Comparison of ENCODE assay signal across 8 cellular contexts in genomic region chr16:28291651-28292626, GRCh38. TPM values are rescaled to one million over a fixed set of nuclear protein-coding genes. Genes with fewer than 3 reads are reported as not detected.
DNase-seq lines count a peak whose midpoint lies in the region; ATAC-seq lines count a peak whose summit lies in the region.

SBK1 (plus strand) TSS chr16:28292525; CDS start chr16:28317392, 24,867 bp downstream.

- no peaks in the 10 kb centered on the region for H3K9me3 ChIP-seq in T-helper 17 cell (ENCODE audit: control insufficient read depth, low read length, poor library complexity, severe bottlenecking)
- H3K9me3 ChIP-seq in aorta (ENCODE audit: control insufficient read depth, low read length) = no peaks in the 10 kb centered on the region

- H3K4me3 ChIP-seq in GM08714 (ENCODE audit: low read length) = peak within 1 kb of the TSS; percentile 71
- peak within 1 kb of the TSS; percentile 73 to 82 for H3K4me3 ChIP-seq in aorta (ENCODE audit: low read length in 2 of 2)

- peak within 1 kb of the TSS; percentile 91 for H3K4me3 Mint-ChIP-seq in T-helper 17 cell

- WGBS in aorta, 2 donors = 2% methylated on average over 58 to 88 of the region's 88 CpGs

- H3K36me3 Mint-ChIP-seq in T-helper 17 cell (ENCODE audit: low read depth) = no peaks in the 10 kb centered on the region

- no peaks in the 10 kb centered on the region for H3K27me3 ChIP-seq in aorta (ENCODE audit: control insufficient read depth in 1 of 2, insufficient read depth in 2 of 2, low read length in 1 of 2)

- H3K27ac Mint-ChIP-seq in T-helper 17 cell = peak within 1 kb of the TSS; percentile 45

- H3K4me1 Mint-ChIP-seq in T-helper 17 cell = peaks cover 47% of the 10 kb centered on the region

- ATAC-seq in HG02678 (IDR thresholded peaks at IDR 0.05; ENCODE audit: unreplicated experiment) = peak; percentile 94
- peak; percentile 97 for ATAC-seq in T-helper 17 cell
- ATAC-seq in aorta (ENCODE audit: low FRiP score) = peak; percentile 82

- DNase-seq in NCI-H1436 treated with DMSO at 0.1 percent for 48 hours (lab: John Stamatoyannopoulos, UW) = peak; percentile 32
- peak; percentile 81 to 88 (median 84) for DNase-seq in T-helper 17 cell
- DNase-seq in amygdala (lab: John Stamatoyannopoulos, UW) = peak in 49 of 56 donors; percentile 16 to 81 (median 62)
- DNase-seq in hepatic stellate cell (ENCODE audit: low spot score) = peak; percentile 70
- DNase-seq in retina = peak; percentile 86
- DNase-seq in aorta = peak; percentile 71 to 85

- H3K27me3 Mint-ChIP-seq in T-helper 17 cell = no peaks in the 10 kb centered on the region

- intact Hi-C loops in aorta (cut with DNase I) = no loop called here

- no peaks in the 10 kb centered on the region for H3K4me1 ChIP-seq in aorta (ENCODE audit: control insufficient read depth in 1 of 2, insufficient read depth in 2 of 2, low read length in 2 of 2)

- no peak within 1 kb of the TSS for H3K27ac ChIP-seq in aorta (ENCODE audit: low read depth in 1 of 2, low read length in 2 of 2)

- no peaks in the 10 kb centered on the region for H3K36me3 ChIP-seq in aorta (ENCODE audit: control insufficient read depth in 1 of 2, insufficient read depth in 2 of 2, low read length in 1 of 2)

RNA-seq across cellular contexts. Expression of gene SBK1, which starts in this region (rescaled TPM):
- 10 to 100 TPM; 14.7 to 17.7 TPM for total RNA-seq in T-helper 17 cell
- total RNA-seq in aorta = under 1 TPM; 0.16 to 0.33 TPM
- polyA plus RNA-seq in aorta = under 1 TPM in 1 of 2 donors, not detected in 1; 0.03 TPM

Comparison
In these comparisons a context has a peak if more than half of its experiments do, and no peak if none do; other contexts are left out.
1. RNA of gene SBK1 (total RNA-seq): 14.7 to 17.7 TPM in T-helper 17 cell; 0.16 to 0.33 TPM in aorta; every median in the first group is over 10 times any median in the second.
2. Peak in DNase-seq, ATAC-seq and H3K4me3 ChIP-seq in aorta; RNA of the gene not detected or under 1 TPM.
3. DNase-seq: peak in every context shown above with its lines; median percentile 86 in retina; 84 in T-helper 17 cell; 78 in aorta; 70 in hepatic stellate cell; 62 in amygdala; 32 in NCI-H1436 treated with DMSO at 0.1 percent for 48 hours.
4. Peak in every context shown above with its lines, with median percentiles within 50 percentile points of each other: ATAC-seq.